Comparison of ENCODE assay signal across 8 cellular contexts in genomic region chr2:160210599-160211138, GRCh38. TPM values are rescaled to one million over a fixed set of nuclear protein-coding genes. Genes with fewer than 3 reads are reported as not detected.
A peak's percentile ranks its signal among the peaks of the same experiment; 100 is the strongest.
DNase-seq lines count a peak whose midpoint lies in the region; ATAC-seq and TF ChIP-seq lines count a peak whose summit lies in the region.

No MANE protein-coding gene starts in this region.

- H3K4me1 ChIP-seq in suprapubic skin = peaks cover 38% of the 10 kb centered on the region

- H3K9me3 Mint-ChIP-seq in activated CD8-positive, alpha-beta T cell treated with anti-CD3 and anti-CD28 coated beads, Interleukin-2, amount 10 ng/mL, durations not matched to agents 7 days and 5 days (ENCODE audit: insufficient read depth) = no peaks in the 10 kb centered on the region
- peaks cover 3% of the 10 kb centered on the region for H3K9me3 Mint-ChIP-seq in neural crest cell

- H3K4me1 Mint-ChIP-seq in activated CD8-positive, alpha-beta T cell treated with anti-CD3 and anti-CD28 coated beads, Interleukin-2, amount 10 ng/mL, durations not matched to agents 7 days and 5 days (ENCODE audit: low read depth) = peaks cover 18% of the 10 kb centered on the region
- peaks cover 23% of the 10 kb centered on the region for H3K4me1 Mint-ChIP-seq in neural crest cell

- no peaks in the 10 kb centered on the region for H3K9me3 ChIP-seq in suprapubic skin

- H3K36me3 Mint-ChIP-seq in activated CD8-positive, alpha-beta T cell treated with anti-CD3 and anti-CD28 coated beads, Interleukin-2, amount 10 ng/mL, durations not matched to agents 7 days and 5 days (ENCODE audit: low read depth) = no peaks in the 10 kb centered on the region
- no peaks in the 10 kb centered on the region for H3K36me3 Mint-ChIP-seq in neural crest cell (ENCODE audit: low read depth)

- H3K27ac ChIP-seq in epithelial cell of prostate (peak overlapping the region; percentile 89), suprapubic skin (peak overlapping the region; percentile 14)

- no peak for TF ChIP-seq EP300 in suprapubic skin (IDR thresholded peaks at IDR 0.05)

- no peak for TF ChIP-seq POLR2A in suprapubic skin (IDR thresholded peaks at IDR 0.05)

- TF ChIP-seq CTCF in neural crest cell (conservative IDR thresholded peaks at IDR 0.05) (peak; percentile 87), suprapubic skin (IDR thresholded peaks at IDR 0.05) (peak; percentile 66 to 67)

- CTCF ChIA-PET in activated CD8-positive, alpha-beta T cell treated with anti-CD3 and anti-CD28 coated beads, Interleukin-2, amount 10 ng/mL, durations not matched to agents 7 days and 5 days (lab: Charles Lee) = interaction anchor here (0.7 to 4.0 kb wide), 12 partner anchors 9 to 855 kb away, joined by 3 to 24 read pairs (median 4); partner anchors contain the start of gene ITGB6

- H3K4me3 ChIP-seq in suprapubic skin = no peak overlapping the region

- H3K27me3 Mint-ChIP-seq in activated CD8-positive, alpha-beta T cell treated with anti-CD3 and anti-CD28 coated beads, Interleukin-2, amount 10 ng/mL, durations not matched to agents 7 days and 5 days (ENCODE audit: low read depth) = peaks cover 14% of the 10 kb centered on the region
- no peaks in the 10 kb centered on the region for H3K27me3 Mint-ChIP-seq in neural crest cell (ENCODE audit: low read depth)

- 51% methylated on average over 11 of the region's 11 CpGs for WGBS in suprapubic skin

- no peaks in the 10 kb centered on the region for H3K36me3 ChIP-seq in suprapubic skin

- no peaks in the 10 kb centered on the region for H3K27me3 ChIP-seq in suprapubic skin

- H3K4me3 Mint-ChIP-seq in activated CD8-positive, alpha-beta T cell treated with anti-CD3 and anti-CD28 coated beads, Interleukin-2, amount 10 ng/mL, durations not matched to agents 7 days and 5 days = no peak overlapping the region
- H3K4me3 Mint-ChIP-seq in neural crest cell = no peak overlapping the region

- peak; percentile 56 for DNase-seq in NK-92 treated with Interleukin-12 subunit alpha and Interleukin-12 subunit beta, amount 100 ng/mL, for 24 hours (lab: John Stamatoyannopoulos, UW)
- DNase-seq in NK-92 (lab: John Stamatoyannopoulos, UW; ENCODE audit: unreplicated experiment) (no peak), NCI-H526 treated with DMSO at 0.1 percent for 48 hours (lab: John Stamatoyannopoulos, UW) (peak; percentile 27), epithelial cell of prostate (ENCODE audit: low read depth, low spot score) (no peak), neural crest cell (ENCODE audit: low read depth, low spot score) (peak; percentile 71), suprapubic skin (ENCODE audit: low spot score in 2 of 2) (peak in 1 of 2 donors; percentile 72)
- DNase-seq in activated CD8-positive, alpha-beta T cell treated with anti-CD3 and anti-CD28 coated beads, Interleukin-2, amount 10 ng/mL, durations not matched to agents 7 days and 5 days = peak; percentile 76

- POLR2A ChIA-PET in activated CD8-positive, alpha-beta T cell treated with anti-CD3 and anti-CD28 coated beads, Interleukin-2, amount 10 ng/mL, durations not matched to agents 7 days and 5 days (lab: Charles Lee) = no interaction called here

- peak; percentile 91 for ATAC-seq in HG02763 (IDR thresholded peaks at IDR 0.05; ENCODE audit: unreplicated experiment)
- peak; percentile 88 for ATAC-seq in activated CD8-positive, alpha-beta T cell treated with anti-CD3 and anti-CD28 coated beads, Interleukin-2, amount 10 ng/mL, durations not matched to agents 7 days and 5 days

- H3K27ac Mint-ChIP-seq in activated CD8-positive, alpha-beta T cell treated with anti-CD3 and anti-CD28 coated beads, Interleukin-2, amount 10 ng/mL, durations not matched to agents 7 days and 5 days = no peak overlapping the region
- H3K27ac Mint-ChIP-seq in neural crest cell (ENCODE audit: unreplicated experiment) = no peak overlapping the region

RNA-seq across cellular contexts. Expression of gene ITGB6, which starts 10.6 kb away (rescaled TPM):
- not detected for total RNA-seq in activated CD8-positive, alpha-beta T cell treated with anti-CD3 and anti-CD28 coated beads, Interleukin-2, amount 10 ng/mL, durations not matched to agents 7 days and 5 days
- not detected in 2 replicates for total RNA-seq in neural crest cell
- total RNA-seq in suprapubic skin = 10 to 100 TPM in 2 of 4 donors, 1 to 10 TPM in 2; 4.4 to 13.8 (median 10.0) TPM

Comparison
In these comparisons a context has a peak if more than half of its experiments do, and no peak if none do; other contexts are left out.
1. DNase-seq: peak in NK-92 treated with Interleukin-12 subunit alpha and Interleukin-12 subunit beta, amount 100 ng/mL, for 24 hours (single experiment), NCI-H526 treated with DMSO at 0.1 percent for 48 hours (single experiment), activated CD8-positive, alpha-beta T cell treated with anti-CD3 and anti-CD28 coated beads, Interleukin-2, amount 10 ng/mL, durations not matched to agents 7 days and 5 days (single experiment) and neural crest cell (single experiment); none in NK-92 (single experiment) and epithelial cell of prostate (single experiment).